Comparison of ENCODE assay signal across 8 cellular contexts in genomic region chr10:97676770-97677581, GRCh38. TPM values are rescaled to one million over a fixed set of nuclear protein-coding genes. Genes with fewer than 3 reads are reported as not detected.
DNase-seq lines count a peak whose midpoint lies in the region; ATAC-seq, FAIRE-seq and TF ChIP-seq lines count a peak whose summit lies in the region.

No MANE protein-coding gene starts in this region.

- TF ChIP-seq CTCF in CD14-positive monocyte (IDR thresholded peaks at IDR 0.05), result peak; percentile 97
- TF ChIP-seq CTCF in RWPE2 (IDR thresholded peaks at IDR 0.05; ENCODE audit: poor library complexity, severe bottlenecking), result peak; percentile 92
- peak; percentile 81 to 94 (median 88) for TF ChIP-seq CTCF in heart left ventricle (IDR thresholded peaks at IDR 0.05)

- no peak for FAIRE-seq in small intestine (lab: Jason Lieb, UNC)

- H3K27me3 ChIP-seq in RWPE2 (ENCODE audit: insufficient read depth, poor library complexity, severe bottlenecking) (no peaks in the 10 kb centered on the region), heart left ventricle (no peaks in the 10 kb centered on the region), small intestine (ENCODE audit: control insufficient read depth in 2 of 2, insufficient read depth in 2 of 2, low read length in 2 of 2) (no peaks in the 10 kb centered on the region)

- no peak overlapping the region for H3K4me3 Mint-ChIP-seq in CD14-positive monocyte
- H3K4me3 Mint-ChIP-seq in activated naive CD8-positive, alpha-beta T cell treated with anti-CD3 and anti-CD28 coated beads for 36 hours, result no peak overlapping the region

- H3K27me3 Mint-ChIP-seq in CD14-positive monocyte (ENCODE audit: low read depth in 3 of 3), result no peaks in the 10 kb centered on the region
- H3K27me3 Mint-ChIP-seq in activated naive CD8-positive, alpha-beta T cell treated with anti-CD3 and anti-CD28 coated beads for 36 hours, result no peaks in the 10 kb centered on the region

- peak overlapping the region; percentile 19 for H3K27ac ChIP-seq in RWPE2 (ENCODE audit: poor library complexity, severe bottlenecking)
- no peak overlapping the region for H3K27ac ChIP-seq in heart left ventricle
- H3K27ac ChIP-seq in small intestine (ENCODE audit: low read depth in 1 of 2, low read length in 1 of 2), result peak overlapping the region in 1 of 2 donors; percentile 9

- DNase-seq in CD14-positive monocyte (ENCODE audit: low spot score), result no peak
- DNase-seq in HPDE6-E6E7 (ENCODE audit: extremely low spot score), result peak; percentile 71
- no peak for DNase-seq in RWPE2 (ENCODE audit: low spot score)
- DNase-seq in activated naive CD8-positive, alpha-beta T cell treated with anti-CD3 and anti-CD28 coated beads for 36 hours, result peak; percentile 34
- DNase-seq in heart left ventricle, result peak in 1 of 5 donors; percentile 44
- DNase-seq in small intestine, result peak; percentile 56
- no peak for DNase-seq in globus pallidus (ENCODE audit: low spot score)

- ATAC-seq in GM19025 (IDR thresholded peaks at IDR 0.05; ENCODE audit: low read depth, unreplicated experiment) (peak; percentile 43), RWPE2 (ENCODE audit: low read depth) (peak; percentile 67), heart left ventricle (peak in 3 of 4 donors; percentile 64 to 74 (median 69))

- no peaks in the 10 kb centered on the region for H3K9me3 Mint-ChIP-seq in CD14-positive monocyte
- H3K9me3 Mint-ChIP-seq in activated naive CD8-positive, alpha-beta T cell treated with anti-CD3 and anti-CD28 coated beads for 36 hours, result no peaks in the 10 kb centered on the region

- no peak overlapping the region for H3K4me3 ChIP-seq in RWPE2 (ENCODE audit: severe bottlenecking)
- no peak overlapping the region for H3K4me3 ChIP-seq in heart left ventricle
- H3K4me3 ChIP-seq in small intestine (ENCODE audit: low read depth in 1 of 2, low read length in 2 of 2), result no peak overlapping the region

- 93 to 98% (median 95%) methylated on average over 2 of the region's 2 CpGs for WGBS in heart left ventricle, 4 donors
- 91 to 97% (median 93%) methylated on average over 2 of the region's 2 CpGs for WGBS in small intestine, 3 donors

- TF ChIP-seq POLR2A in heart left ventricle (IDR thresholded peaks at IDR 0.05), result no peak

- peaks cover 43 to 51% of the 10 kb centered on the region in 2 donors for H3K36me3 Mint-ChIP-seq in CD14-positive monocyte
- H3K36me3 Mint-ChIP-seq in activated naive CD8-positive, alpha-beta T cell treated with anti-CD3 and anti-CD28 coated beads for 36 hours, result no peaks in the 10 kb centered on the region

- peaks cover 19% of the 10 kb centered on the region for H3K4me1 Mint-ChIP-seq in CD14-positive monocyte
- H3K4me1 Mint-ChIP-seq in activated naive CD8-positive, alpha-beta T cell treated with anti-CD3 and anti-CD28 coated beads for 36 hours, result no peaks in the 10 kb centered on the region

- peaks cover 92% of the 10 kb centered on the region for H3K36me3 ChIP-seq in RWPE2 (ENCODE audit: low read depth)
- peaks cover 0 to 75% (median 61%) of the 10 kb centered on the region in 9 donors for H3K36me3 ChIP-seq in heart left ventricle
- H3K36me3 ChIP-seq in small intestine (ENCODE audit: control insufficient read depth in 2 of 2, insufficient read depth in 2 of 2, low read length in 2 of 2), result peaks cover 10 to 11% of the 10 kb centered on the region in 2 donors

- intact Hi-C loops in CD14-positive monocyte (cut with micrococcal nuclease), result loop anchor here (5.0 kb wide), 2 partner anchors 35 to 55 kb away; partner anchors contain the start of gene MARVELD1 (in 1 of the 2)
- intact Hi-C loops in heart left ventricle (cut with DNase I), result loop anchor here in 9 of 10 donors (1.0 to 2.0 kb wide), 4 partner anchors 54 to 56 kb away; no protein-coding TSS in a partner anchor

- peak overlapping the region in 6 of 7 donors; percentile 20 to 61 (median 48) for H3K27ac Mint-ChIP-seq in CD14-positive monocyte
- H3K27ac Mint-ChIP-seq in activated naive CD8-positive, alpha-beta T cell treated with anti-CD3 and anti-CD28 coated beads for 36 hours, result no peak overlapping the region

- H3K9me3 ChIP-seq in RWPE2 (ENCODE audit: severe bottlenecking) (no peaks in the 10 kb centered on the region), heart left ventricle (no peaks in the 10 kb centered on the region), small intestine (ENCODE audit: control insufficient read depth, low read depth) (no peaks in the 10 kb centered on the region)

- H3K4me1 ChIP-seq in RWPE2 (ENCODE audit: insufficient read depth, poor library complexity, severe bottlenecking) (peaks cover 5% of the 10 kb centered on the region), heart left ventricle (peaks cover 0 to 20% (median 0%) of the 10 kb centered on the region in 12 donors), small intestine (ENCODE audit: control insufficient read depth in 2 of 2, insufficient read depth in 1 of 2, low read depth in 1 of 2, low read length in 1 of 2) (no peaks in the 10 kb centered on the region)

RNA-seq across cellular contexts. Expression of gene AVPI1, which starts 10.1 kb away (rescaled TPM):
- polyA plus RNA-seq in CD14-positive monocyte (1 to 10 TPM; 2.0 to 2.9 TPM), heart left ventricle (10 to 100 TPM in 1 of 2 donors, 1 to 10 TPM in 1; 6.6 to 38.6 TPM), small intestine (10 to 100 TPM; 18.2 to 48.9 (median 44.7) TPM)
- total RNA-seq in activated naive CD8-positive, alpha-beta T cell treated with anti-CD3 and anti-CD28 coated beads for 36 hours, result 1 to 10 TPM; 3.1 to 3.2 TPM
- 10 to 100 TPM in 4 of 9 donors, 1 to 10 TPM in 5; 7.0 to 13.0 (median 9.9) TPM for total RNA-seq in heart left ventricle

RNA-seq across cellular contexts. Expression of gene PI4K2A, which starts 36.5 kb away (rescaled TPM):
- 1 to 10 TPM; 5.8 to 6.7 TPM for polyA plus RNA-seq in CD14-positive monocyte
- 10 to 100 TPM; 10.8 to 11.7 TPM for total RNA-seq in activated naive CD8-positive, alpha-beta T cell treated with anti-CD3 and anti-CD28 coated beads for 36 hours
- 10 to 100 TPM; 10.4 to 24.2 (median 17.3) TPM for total RNA-seq in heart left ventricle
- polyA plus RNA-seq in heart left ventricle, result 10 to 100 TPM in 1 of 2 donors, 1 to 10 TPM in 1; 5.6 to 36.8 TPM
- 10 to 100 TPM in 2 of 3 donors, 1 to 10 TPM in 1; 9.5 to 13.5 (median 10.5) TPM for polyA plus RNA-seq in small intestine

RNA-seq across cellular contexts. Expression of gene MARVELD1, which starts 36.6 kb away (rescaled TPM):
- 1 to 10 TPM; 3.7 to 9.2 TPM for polyA plus RNA-seq in CD14-positive monocyte
- total RNA-seq in activated naive CD8-positive, alpha-beta T cell treated with anti-CD3 and anti-CD28 coated beads for 36 hours, result 1 to 10 TPM; 4.1 to 5.5 TPM
- 10 to 100 TPM in 2 of 9 donors, 1 to 10 TPM in 7; 4.4 to 17.2 (median 6.8) TPM for total RNA-seq in heart left ventricle
- 10 to 100 TPM in 1 of 2 donors, 1 to 10 TPM in 1; 3.0 to 10.1 TPM for polyA plus RNA-seq in heart left ventricle
- polyA plus RNA-seq in small intestine, result 10 to 100 TPM in 1 of 3 donors, 1 to 10 TPM in 2; 1.6 to 16.4 (median 4.0) TPM

RNA-seq across cellular contexts. Expression of gene MORN4, which starts 43.7 kb away (rescaled TPM):
- polyA plus RNA-seq in CD14-positive monocyte, result not detected
- total RNA-seq in activated naive CD8-positive, alpha-beta T cell treated with anti-CD3 and anti-CD28 coated beads for 36 hours, result 1 to 10 TPM; 3.0 to 3.4 TPM
- total RNA-seq in heart left ventricle, result 10 to 100 TPM in 6 of 9 donors, 1 to 10 TPM in 3; 7.2 to 21.0 (median 10.8) TPM
- polyA plus RNA-seq in heart left ventricle, result 10 to 100 TPM; 16.1 to 31.7 TPM
- 1 to 10 TPM in 1 of 3 donors, not detected in 2; 4.0 TPM for polyA plus RNA-seq in small intestine

RNA-seq across cellular contexts. Expression of gene ZFYVE27, which starts 60.0 kb away (rescaled TPM):
- 1 to 10 TPM; 6.2 to 9.7 TPM for polyA plus RNA-seq in CD14-positive monocyte
- 10 to 100 TPM; 20.9 to 22.8 TPM for total RNA-seq in activated naive CD8-positive, alpha-beta T cell treated with anti-CD3 and anti-CD28 coated beads for 36 hours
- 10 to 100 TPM in 8 of 9 donors, 1 to 10 TPM in 1; 7.3 to 16.1 (median 13.1) TPM for total RNA-seq in heart left ventricle
- 10 to 100 TPM in 1 of 2 donors, 1 to 10 TPM in 1; 9.5 to 28.5 TPM for polyA plus RNA-seq in heart left ventricle
- 10 to 100 TPM; 21.6 to 30.7 (median 28.6) TPM for polyA plus RNA-seq in small intestine

Comparison
In these comparisons a context has a peak if more than half of its experiments do, and no peak if none do; other contexts are left out.
1. DNase-seq: peak in HPDE6-E6E7 (single experiment), activated naive CD8-positive, alpha-beta T cell treated with anti-CD3 and anti-CD28 coated beads for 36 hours (single experiment) and small intestine (single experiment); none in CD14-positive monocyte (single experiment), RWPE2 (single experiment) and globus pallidus (single experiment).
2. Peak in every context shown above with its lines, with median percentiles within 50 percentile points of each other: CTCF ChIP-seq and ATAC-seq.